In genomic region chr10:73876157-73876556, GRCh38 we compare ENCODE assay signal across 15 cellular contexts. TPM values are rescaled to one million over a fixed set of nuclear protein-coding genes. Genes with fewer than 3 reads are reported as not detected.
DNase-seq lines count a peak whose midpoint lies in the region; ATAC-seq and TF ChIP-seq lines count a peak whose summit lies in the region.
"Had no signal": no experiment of that assay in that cellular context is flagged by ENCODE, and none has a peak within 500 bp of the region (broad histone marks: within the 10 kb centered on the region; RNA-seq: fewer than 3 reads in every experiment).

No MANE protein-coding gene starts in this region.

- H3K4me3 Mint-ChIP-seq in activated T-cell treated with anti-CD3 and anti-CD28 coated beads, Interleukin-2, amount 50 U/mL, for 24 hours, result no peak overlapping the region
- peak overlapping the region in 1 of 2 donors; percentile 8 for H3K4me3 Mint-ChIP-seq in activated T-cell treated with anti-CD3 and anti-CD28 coated beads, Interleukin-2, amount 50 U/mL, for 72 hours
- peak overlapping the region; percentile 38 for H3K4me3 Mint-ChIP-seq in activated T-helper 1 cell treated with anti-CD3 and anti-CD28 coated beads, Interleukin-12 subunit alpha, Interleukin-12 subunit beta, Interleukin-2, Interleukin-4 antibody, amounts not matched to agents 30 ng/mL and 10 ng/mL and 1 ng/mL, durations not matched to agents 14 hours and 24 hours and 36 hours
- peak overlapping the region; percentile 77 for H3K4me3 Mint-ChIP-seq in type B pancreatic cell

- no peak overlapping the region for H3K9ac ChIP-seq in mesenchymal stem cell (ENCODE audit: low read length)
- H3K9ac ChIP-seq: parathyroid adenoma had no signal

- peaks cover 22% of the 10 kb centered on the region for H3K36me3 Mint-ChIP-seq in activated T-cell treated with anti-CD3 and anti-CD28 coated beads, Interleukin-2, amount 50 U/mL, for 24 hours (ENCODE audit: low read depth)
- H3K36me3 Mint-ChIP-seq in activated T-cell treated with anti-CD3 and anti-CD28 coated beads, Interleukin-2, amount 50 U/mL, for 72 hours (ENCODE audit: insufficient read depth in 2 of 2), result no peaks in the 10 kb centered on the region
- peaks cover 10% of the 10 kb centered on the region for H3K36me3 Mint-ChIP-seq in activated T-helper 1 cell treated with anti-CD3 and anti-CD28 coated beads, Interleukin-12 subunit alpha, Interleukin-12 subunit beta, Interleukin-2, Interleukin-4 antibody, amounts not matched to agents 30 ng/mL and 10 ng/mL and 1 ng/mL, durations not matched to agents 14 hours and 24 hours and 36 hours (ENCODE audit: low read depth)
- H3K36me3 Mint-ChIP-seq in type B pancreatic cell, result peaks cover 7% of the 10 kb centered on the region

- peaks cover 13 to 19% of the 10 kb centered on the region in 2 experiments for H3K36me3 ChIP-seq in mesenchymal stem cell (ENCODE audit: control insufficient read depth in 1 of 2, insufficient read depth in 2 of 2, low read depth in 1 of 2, low read length in 2 of 2)

- H3K23ac ChIP-seq in mesenchymal stem cell (ENCODE audit: low read length in 2 of 2), result no peak overlapping the region

- peaks cover 10% of the 10 kb centered on the region for H3K79me1 ChIP-seq in mesenchymal stem cell (replicated peaks; ENCODE audit: low read length, poor library complexity, severe bottlenecking)

- TF ChIP-seq CTCF in type B pancreatic cell (conservative IDR thresholded peaks at IDR 0.05), result no peak

- H2BK5ac ChIP-seq in mesenchymal stem cell (ENCODE audit: low read depth, low read length, poor library complexity, severe bottlenecking), result no peak overlapping the region

- H3K27me3 Mint-ChIP-seq in activated T-cell treated with anti-CD3 and anti-CD28 coated beads, Interleukin-2, amount 50 U/mL, for 24 hours, result no peaks in the 10 kb centered on the region
- no peaks in the 10 kb centered on the region for H3K27me3 Mint-ChIP-seq in activated T-cell treated with anti-CD3 and anti-CD28 coated beads, Interleukin-2, amount 50 U/mL, for 72 hours (ENCODE audit: low read depth)
- peaks cover 12% of the 10 kb centered on the region for H3K27me3 Mint-ChIP-seq in activated T-helper 1 cell treated with anti-CD3 and anti-CD28 coated beads, Interleukin-12 subunit alpha, Interleukin-12 subunit beta, Interleukin-2, Interleukin-4 antibody, amounts not matched to agents 30 ng/mL and 10 ng/mL and 1 ng/mL, durations not matched to agents 14 hours and 24 hours and 36 hours (ENCODE audit: insufficient read depth)
- H3K27me3 Mint-ChIP-seq in type B pancreatic cell, result no peaks in the 10 kb centered on the region

- no peaks in the 10 kb centered on the region for H3K9me3 ChIP-seq in mesenchymal stem cell (ENCODE audit: control insufficient read depth, low read length)

- no peak overlapping the region for H3K14ac ChIP-seq in mesenchymal stem cell (ENCODE audit: low read length in 2 of 2)

- H3K18ac ChIP-seq in mesenchymal stem cell (ENCODE audit: low read depth in 1 of 2, low read length in 2 of 2), result peak overlapping the region in 1 of 2 experiments; percentile 86

- no peak overlapping the region for H3K4me2 ChIP-seq in mesenchymal stem cell (ENCODE audit: low read length, poor library complexity, severe bottlenecking)

- no peak overlapping the region for H3K4me3 ChIP-seq in mesenchymal stem cell (ENCODE audit: insufficient read depth in 1 of 2, low read depth in 1 of 2, low read length in 2 of 2)

- H3K9me3 Mint-ChIP-seq in activated T-cell treated with anti-CD3 and anti-CD28 coated beads, Interleukin-2, amount 50 U/mL, for 24 hours, result no peaks in the 10 kb centered on the region
- no peaks in the 10 kb centered on the region for H3K9me3 Mint-ChIP-seq in activated T-cell treated with anti-CD3 and anti-CD28 coated beads, Interleukin-2, amount 50 U/mL, for 72 hours
- H3K9me3 Mint-ChIP-seq in activated T-helper 1 cell treated with anti-CD3 and anti-CD28 coated beads, Interleukin-12 subunit alpha, Interleukin-12 subunit beta, Interleukin-2, Interleukin-4 antibody, amounts not matched to agents 30 ng/mL and 10 ng/mL and 1 ng/mL, durations not matched to agents 14 hours and 24 hours and 36 hours, result no peaks in the 10 kb centered on the region
- H3K9me3 Mint-ChIP-seq in type B pancreatic cell, result no peaks in the 10 kb centered on the region

- no peak overlapping the region for H2BK120ac ChIP-seq in mesenchymal stem cell (ENCODE audit: low read depth, low read length)

- peaks cover 16% of the 10 kb centered on the region for H3K4me1 ChIP-seq in mesenchymal stem cell (ENCODE audit: control insufficient read depth, insufficient read depth, low read depth, low read length)

- H3K4me1 Mint-ChIP-seq in activated T-cell treated with anti-CD3 and anti-CD28 coated beads, Interleukin-2, amount 50 U/mL, for 24 hours (ENCODE audit: low read depth), result peaks cover 69% of the 10 kb centered on the region
- peaks cover 72% of the 10 kb centered on the region for H3K4me1 Mint-ChIP-seq in activated T-cell treated with anti-CD3 and anti-CD28 coated beads, Interleukin-2, amount 50 U/mL, for 72 hours (ENCODE audit: low read depth)
- H3K4me1 Mint-ChIP-seq in activated T-helper 1 cell treated with anti-CD3 and anti-CD28 coated beads, Interleukin-12 subunit alpha, Interleukin-12 subunit beta, Interleukin-2, Interleukin-4 antibody, amounts not matched to agents 30 ng/mL and 10 ng/mL and 1 ng/mL, durations not matched to agents 14 hours and 24 hours and 36 hours (ENCODE audit: low read depth), result peaks cover 68% of the 10 kb centered on the region
- H3K4me1 Mint-ChIP-seq in type B pancreatic cell (ENCODE audit: unreplicated experiment), result peaks cover 24% of the 10 kb centered on the region

- ATAC-seq in activated T-cell treated with anti-CD3 and anti-CD28 coated beads, Interleukin-2, amount 50 U/mL, for 72 hours (replicated peaks in 1 of 2), result no peak
- ATAC-seq in GM18520 (IDR thresholded peaks at IDR 0.05; ENCODE audit: unreplicated experiment), result no peak
- ATAC-seq: Right ventricle myocardium inferior had no signal

- intact Hi-C loops in activated T-helper 1 cell treated with anti-CD3 and anti-CD28 coated beads, Interleukin-12 subunit alpha, Interleukin-12 subunit beta, Interleukin-2, Interleukin-4 antibody, amounts not matched to agents 30 ng/mL and 10 ng/mL and 1 ng/mL, durations not matched to agents 14 hours and 24 hours and 36 hours (cut with micrococcal nuclease), result loop anchor here (5.0 to 10.0 kb wide), 4 partner anchors 104 to 1359 kb away; partner anchors contain the start of genes COMTD1 and SEC24C

- H3K4ac ChIP-seq in mesenchymal stem cell (ENCODE audit: low read depth in 1 of 2, low read length in 2 of 2), result peak overlapping the region in 1 of 2 experiments; percentile 0

- no peak overlapping the region for H2AFZ ChIP-seq in mesenchymal stem cell (ENCODE audit: low read depth, low read length)
- H2AFZ ChIP-seq: parathyroid adenoma had no signal

- H3K27me3 ChIP-seq in mesenchymal stem cell (ENCODE audit: control insufficient read depth in 1 of 2, insufficient read depth in 1 of 2, low read length in 2 of 2), result no peaks in the 10 kb centered on the region

- no peak for DNase-seq in activated T-cell treated with anti-CD3 and anti-CD28 coated beads, Interleukin-2, amount 50 U/mL, for 24 hours
- DNase-seq in activated T-cell treated with anti-CD3 and anti-CD28 coated beads, Interleukin-2, amount 50 U/mL, for 72 hours, result no peak
- DNase-seq in activated T-helper 1 cell treated with anti-CD3 and anti-CD28 coated beads, Interleukin-12 subunit alpha, Interleukin-12 subunit beta, Interleukin-2, Interleukin-4 antibody, amounts not matched to agents 30 ng/mL and 10 ng/mL and 1 ng/mL, durations not matched to agents 14 hours and 24 hours and 36 hours (ENCODE audit: low spot score), result no peak
- DNase-seq in mesenchymal stem cell, result no peak
- no peak for DNase-seq in type B pancreatic cell (ENCODE audit: extremely low spot score, unreplicated experiment)
- DNase-seq in hippocampal formation (lab: John Stamatoyannopoulos, UW), result no peak
- no peak for DNase-seq in activated gamma-delta T cell (lab: John Stamatoyannopoulos, UW)
- DNase-seq: ACHN, DMS79 treated with DMSO at 0.1 percent for 48 hours, KBM-7, NCI-H1436, T1000 had no signal

- H2AK5ac ChIP-seq in mesenchymal stem cell (ENCODE audit: low read length, severe bottlenecking), result peak overlapping the region; percentile 27

- peak overlapping the region; percentile 39 for H3K27ac Mint-ChIP-seq in activated T-cell treated with anti-CD3 and anti-CD28 coated beads, Interleukin-2, amount 50 U/mL, for 24 hours
- H3K27ac Mint-ChIP-seq in activated T-cell treated with anti-CD3 and anti-CD28 coated beads, Interleukin-2, amount 50 U/mL, for 72 hours, result no peak overlapping the region
- H3K27ac Mint-ChIP-seq in activated T-helper 1 cell treated with anti-CD3 and anti-CD28 coated beads, Interleukin-12 subunit alpha, Interleukin-12 subunit beta, Interleukin-2, Interleukin-4 antibody, amounts not matched to agents 30 ng/mL and 10 ng/mL and 1 ng/mL, durations not matched to agents 14 hours and 24 hours and 36 hours, result no peak overlapping the region
- H3K27ac Mint-ChIP-seq in type B pancreatic cell, result peak overlapping the region; percentile 79

- no peak overlapping the region for H2BK15ac ChIP-seq in mesenchymal stem cell (ENCODE audit: low read depth, poor library complexity, severe bottlenecking)

- no peak overlapping the region for H3K27ac ChIP-seq in mesenchymal stem cell (ENCODE audit: low read length, poor library complexity, severe bottlenecking)
- H3K27ac ChIP-seq: parathyroid adenoma had no signal

- WGBS in mesenchymal stem cell, result 74% methylated on average over 4 of the region's 4 CpGs

- H4K8ac ChIP-seq in mesenchymal stem cell (ENCODE audit: low read length), result no peak overlapping the region

- peak overlapping the region; percentile 47 for H4K91ac ChIP-seq in mesenchymal stem cell (ENCODE audit: low read length)

- peak overlapping the region in 1 of 2 experiments; percentile 90 for H2BK12ac ChIP-seq in mesenchymal stem cell (ENCODE audit: low read length in 2 of 2)

RNA-seq across cellular contexts. Expression of gene CAMK2G, which starts 1.8 kb away (rescaled TPM):
- total RNA-seq in activated T-cell treated with anti-CD3 and anti-CD28 coated beads, Interleukin-2, amount 50 U/mL, for 72 hours, result 10 to 100 TPM; 25.0 to 30.3 TPM
- total RNA-seq in activated T-helper 1 cell treated with anti-CD3 and anti-CD28 coated beads, Interleukin-12 subunit alpha, Interleukin-12 subunit beta, Interleukin-2, Interleukin-4 antibody, amounts not matched to agents 30 ng/mL and 10 ng/mL and 1 ng/mL, durations not matched to agents 14 hours and 24 hours and 36 hours, result 15.9 and 18.7 TPM in 2 replicates
- polyA plus RNA-seq in mesenchymal stem cell (2013, experiment 1 of 2), result 17.2 TPM
- polyA plus RNA-seq in mesenchymal stem cell (2013, experiment 2 of 2), result 16.4 TPM
- total RNA-seq in type B pancreatic cell (ENCODE audit: low replicate concordance), result 24.9 and 27.5 TPM in 2 replicates

RNA-seq across cellular contexts. Expression of gene PLAU, which starts 34.8 kb away (rescaled TPM):
- under 1 TPM; 0.43 to 0.44 TPM for total RNA-seq in activated T-cell treated with anti-CD3 and anti-CD28 coated beads, Interleukin-2, amount 50 U/mL, for 72 hours
- 0.37 and 0.60 TPM in 2 replicates for total RNA-seq in activated T-helper 1 cell treated with anti-CD3 and anti-CD28 coated beads, Interleukin-12 subunit alpha, Interleukin-12 subunit beta, Interleukin-2, Interleukin-4 antibody, amounts not matched to agents 30 ng/mL and 10 ng/mL and 1 ng/mL, durations not matched to agents 14 hours and 24 hours and 36 hours
- polyA plus RNA-seq in mesenchymal stem cell (2013, experiment 1 of 2), result 1,126 TPM
- polyA plus RNA-seq in mesenchymal stem cell (2013, experiment 2 of 2), result 1,146 TPM
- 3.5 and 5.5 TPM in 2 replicates for total RNA-seq in type B pancreatic cell (ENCODE audit: low replicate concordance)

Comparison
In these comparisons a context has a peak if more than half of its experiments do, and no peak if none do; other contexts are left out.
1. H3K27ac Mint-ChIP-seq: peak in activated T-cell treated with anti-CD3 and anti-CD28 coated beads, Interleukin-2, amount 50 U/mL, for 24 hours (single experiment) and type B pancreatic cell (single experiment); none in activated T-cell treated with anti-CD3 and anti-CD28 coated beads, Interleukin-2, amount 50 U/mL, for 72 hours (single experiment) and activated T-helper 1 cell treated with anti-CD3 and anti-CD28 coated beads, Interleukin-12 subunit alpha, Interleukin-12 subunit beta, Interleukin-2, Interleukin-4 antibody, amounts not matched to agents 30 ng/mL and 10 ng/mL and 1 ng/mL, durations not matched to agents 14 hours and 24 hours and 36 hours (single experiment).